Comparison of ENCODE assay signal across 8 cellular contexts in genomic region chr5:43066799-43067741, GRCh38. TPM values are rescaled to one million over a fixed set of nuclear protein-coding genes. Genes with fewer than 3 reads are reported as not detected.
A peak's percentile ranks its signal among the peaks of the same experiment; 100 is the strongest.
DNase-seq lines count a peak whose midpoint lies in the region; ATAC-seq and TF ChIP-seq lines count a peak whose summit lies in the region.

No MANE protein-coding gene starts in this region.

- H3K9me3 ChIP-seq in HEK293 (ENCODE audit: control insufficient read depth, insufficient read depth, low read depth, low read length), result no peaks in the 10 kb centered on the region
- no peaks in the 10 kb centered on the region for H3K9me3 ChIP-seq in SK-N-SH
- H3K9me3 ChIP-seq in parathyroid adenoma (ENCODE audit: control insufficient read depth, low read length), result no peaks in the 10 kb centered on the region
- no peaks in the 10 kb centered on the region for H3K9me3 ChIP-seq in tibial artery

- ATAC-seq in Right ventricle myocardium inferior, result peak; percentile 74

- H3K4me1 Mint-ChIP-seq in activated naive CD8-positive, alpha-beta T cell treated with anti-CD3 and anti-CD28 coated beads for 36 hours, result peaks cover 34% of the 10 kb centered on the region

- H2AFZ ChIP-seq in SK-N-SH (ENCODE audit: low read depth), result peak overlapping the region; percentile 68
- H2AFZ ChIP-seq in parathyroid adenoma, result peak overlapping the region; percentile 93

- H3K27me3 Mint-ChIP-seq in activated naive CD8-positive, alpha-beta T cell treated with anti-CD3 and anti-CD28 coated beads for 36 hours, result no peaks in the 10 kb centered on the region

- H3K27ac ChIP-seq in HEK293 (ENCODE audit: extremely low read depth, low read depth, low read length) (peak overlapping the region; percentile 87), SK-N-SH (ENCODE audit: low read depth in 2 of 2, low read length in 1 of 2) (peak overlapping the region; percentile 90 to 97), parathyroid adenoma (peak overlapping the region; percentile 99), tibial artery (peak overlapping the region; percentile 99 to 100)

- H3K4me1 ChIP-seq in HEK293 (ENCODE audit: control insufficient read depth, insufficient read depth, low read length), result peaks cover 2% of the 10 kb centered on the region; the same call in 1 of the 2 replicates
- peaks cover 11 to 13% of the 10 kb centered on the region in 2 experiments; a peak in 3 of 4 replicates for H3K4me1 ChIP-seq in SK-N-SH (ENCODE audit: control insufficient read depth in 1 of 2, insufficient read depth in 2 of 2, low read depth in 1 of 2, low read length in 1 of 2)
- H3K4me1 ChIP-seq in parathyroid adenoma, result peaks cover 23% of the 10 kb centered on the region
- H3K4me1 ChIP-seq in tibial artery, result peaks cover 0 to 43% (median 32%) of the 10 kb centered on the region in 4 donors

- peak overlapping the region; percentile 84 for H3K9ac ChIP-seq in SK-N-SH
- H3K9ac ChIP-seq in parathyroid adenoma, result peak overlapping the region; percentile 85

- H3K36me3 Mint-ChIP-seq in activated naive CD8-positive, alpha-beta T cell treated with anti-CD3 and anti-CD28 coated beads for 36 hours, result peaks cover 22% of the 10 kb centered on the region

- H3K27me3 ChIP-seq in SK-N-SH (ENCODE audit: insufficient read depth) (no peaks in the 10 kb centered on the region), parathyroid adenoma (ENCODE audit: control insufficient read depth, insufficient read depth, low read length) (no peaks in the 10 kb centered on the region), tibial artery (no peaks in the 10 kb centered on the region)

- peak; percentile 83 to 97; a peak in 3 of 4 replicates for TF ChIP-seq EP300 in SK-N-SH (IDR thresholded peaks at IDR 0.05; ENCODE audit: borderline replicate concordance in 1 of 2, low read depth in 1 of 2, low read length in 1 of 2)

- H3K79me2 ChIP-seq in SK-N-SH (ENCODE audit: insufficient read depth) (peaks cover 62% of the 10 kb centered on the region), parathyroid adenoma (peaks cover 30% of the 10 kb centered on the region)

- TF ChIP-seq RAD21 in SK-N-SH (IDR thresholded peaks at IDR 0.05; ENCODE audit: low read length), result no peak

- H3K4me2 ChIP-seq in SK-N-SH, result peak overlapping the region; percentile 91
- peak overlapping the region; percentile 85 for H3K4me2 ChIP-seq in parathyroid adenoma (ENCODE audit: low read length)

- TF ChIP-seq CTCF in HEK293 (tag by site-specific recombination; IDR thresholded peaks at IDR 0.05) (no peak), SK-N-SH (IDR thresholded peaks at IDR 0.05) (no peak), parathyroid adenoma (IDR thresholded peaks at IDR 0.05) (no peak), tibial artery (IDR thresholded peaks at IDR 0.05) (no peak)

- peaks cover 14 to 16% of the 10 kb centered on the region in 2 experiments; a peak in 2 of 3 replicates for H3K36me3 ChIP-seq in HEK293 (ENCODE audit: control insufficient read depth in 2 of 2, insufficient read depth in 1 of 2, low read length in 2 of 2)
- peaks cover 11 to 21% of the 10 kb centered on the region in 2 experiments for H3K36me3 ChIP-seq in SK-N-SH (replicated peaks in 1 of 2; ENCODE audit: control insufficient read depth in 1 of 2, insufficient read depth in 2 of 2, low read length in 1 of 2)
- H3K36me3 ChIP-seq in parathyroid adenoma (ENCODE audit: control insufficient read depth, insufficient read depth, low read length), result no peaks in the 10 kb centered on the region
- peaks cover 16 to 21% (median 17%) of the 10 kb centered on the region in 3 donors for H3K36me3 ChIP-seq in tibial artery

- peak overlapping the region; percentile 98 for H3K4me3 Mint-ChIP-seq in activated naive CD8-positive, alpha-beta T cell treated with anti-CD3 and anti-CD28 coated beads for 36 hours

- H3K27ac Mint-ChIP-seq in activated naive CD8-positive, alpha-beta T cell treated with anti-CD3 and anti-CD28 coated beads for 36 hours, result peak overlapping the region; percentile 100

- WGBS in SK-N-SH (ENCODE audit: low lambda C conversion rate), result 3% methylated on average over 33 of the region's 45 CpGs

- no peaks in the 10 kb centered on the region for H4K20me1 ChIP-seq in SK-N-SH (ENCODE audit: insufficient read depth)

- H3F3A ChIP-seq in SK-N-SH (replicated peaks; ENCODE audit: insufficient read depth), result peaks cover 15% of the 10 kb centered on the region

- CTCF ChIA-PET in HEK293 (lab: Yijun Ruan, JAX), result interaction anchor here (0.6 to 5.1 kb wide), 10 partner anchors 25 to 413 kb away, joined by 3 to 33 read pairs (median 4); no protein-coding TSS in a partner anchor
- CTCF ChIA-PET in SK-N-SH (lab: Yijun Ruan, JAX), result interaction anchor here (1.3 to 1.9 kb wide), 4 partner anchors 22 to 39 kb away, joined by 4 to 10 read pairs (median 6); no protein-coding TSS in a partner anchor

- H3K9me2 ChIP-seq in SK-N-SH, result no peaks in the 10 kb centered on the region

- POLR2A ChIA-PET in HEK293 (lab: Yijun Ruan, JAX), result interaction anchor here (0.6 to 3.5 kb wide), 6 partner anchors 8 to 417 kb away, joined by 3 to 28 read pairs (median 5); partner anchors contain the start of genes TMEM267 and ZNF131
- POLR2A ChIA-PET in SK-N-SH (lab: Yijun Ruan, JAX), result interaction anchor here (1.2 to 3.5 kb wide), 2 partner anchors 54 to 55 kb away, joined by 3 to 17 read pairs; partner anchors contain the start of gene ZNF131

- H3K9me3 Mint-ChIP-seq in activated naive CD8-positive, alpha-beta T cell treated with anti-CD3 and anti-CD28 coated beads for 36 hours, result no peaks in the 10 kb centered on the region

- intact Hi-C loops in Right ventricle myocardium inferior (cut with DNase I), result loop anchor here (1.0 to 10.0 kb wide), 6 partner anchors 38 to 416 kb away; partner anchors contain the start of genes HMGCS1 and TMEM267
- intact Hi-C loops in tibial artery (cut with DNase I; ENCODE audit: low total_unique reads), result loop anchor here (5.0 to 10.0 kb wide), 2 partner anchors 52 to 55 kb away; partner anchors contain the start of gene ZNF131

- H3K4me3 ChIP-seq in HEK293 (ENCODE audit: low read depth, low read length) (peak overlapping the region; percentile 63), SK-N-SH (ENCODE audit: low read depth in 2 of 2, low read length in 1 of 2) (peak overlapping the region; percentile 80 to 84), parathyroid adenoma (ENCODE audit: low read depth, low read length) (peak overlapping the region; percentile 69), tibial artery (peak overlapping the region; percentile 87 to 90)

- DNase-seq in GF-D8 (lab: John Stamatoyannopoulos, UW), result peak; percentile 69
- DNase-seq in NCI-H1048 (lab: John Stamatoyannopoulos, UW), result peak; percentile 70
- peak; percentile 68 for DNase-seq in SK-N-SH
- DNase-seq in activated naive CD8-positive, alpha-beta T cell treated with anti-CD3 and anti-CD28 coated beads for 36 hours, result peak; percentile 83
- DNase-seq in Right ventricle myocardium inferior (ENCODE audit: missing footprints), result peak; percentile 92
- DNase-seq in tibial artery, result peak; percentile 93

TF ChIP-seq in HEK293, 187 proteins besides CTCF, POLR2A, EP300 and RAD21 (continues in another document):
- 0 out of 2 replicates have a peak, but pooled peaks have one; percentile 70 for TF ChIP-seq HIC1 (tag by site-specific recombination; IDR thresholded peaks at IDR 0.05)

TF ChIP-seq in SK-N-SH, 30 proteins besides CTCF, POLR2A, EP300 and RAD21 (continues in another document):
- no peak for TF ChIP-seq TEAD4 (IDR thresholded peaks at IDR 0.05; ENCODE audit: borderline replicate concordance, insufficient read depth)
- TF ChIP-seq CHD2 (IDR thresholded peaks at IDR 0.05; ENCODE audit: low read length, partially characterized antibody), result peak; percentile 83
- no peak for TF ChIP-seq USF1 (IDR thresholded peaks at IDR 0.05; ENCODE audit: borderline replicate concordance, low read depth)
- TF ChIP-seq EZH2phosphoT487 (IDR thresholded peaks at IDR 0.05; ENCODE audit: borderline replicate concordance, low read depth), result no peak
- TF ChIP-seq MEF2A (IDR thresholded peaks at IDR 0.05; ENCODE audit: borderline replicate concordance, low read depth), result no peak
- peak; percentile 40; the same call in 1 of the 2 replicates for TF ChIP-seq NFIC (IDR thresholded peaks at IDR 0.05; ENCODE audit: borderline replicate concordance)
- TF ChIP-seq GABPA (IDR thresholded peaks at IDR 0.05; ENCODE audit: low read depth), result peak; percentile 72
- TF ChIP-seq ELF1 (IDR thresholded peaks at IDR 0.05), result peak; percentile 79
- TF ChIP-seq SMC3 (IDR thresholded peaks at IDR 0.05; ENCODE audit: low read depth, low read length), result no peak
- TF ChIP-seq MAX (IDR thresholded peaks at IDR 0.05; ENCODE audit: low read depth), result peak; percentile 82
- TF ChIP-seq, protein P1, sequence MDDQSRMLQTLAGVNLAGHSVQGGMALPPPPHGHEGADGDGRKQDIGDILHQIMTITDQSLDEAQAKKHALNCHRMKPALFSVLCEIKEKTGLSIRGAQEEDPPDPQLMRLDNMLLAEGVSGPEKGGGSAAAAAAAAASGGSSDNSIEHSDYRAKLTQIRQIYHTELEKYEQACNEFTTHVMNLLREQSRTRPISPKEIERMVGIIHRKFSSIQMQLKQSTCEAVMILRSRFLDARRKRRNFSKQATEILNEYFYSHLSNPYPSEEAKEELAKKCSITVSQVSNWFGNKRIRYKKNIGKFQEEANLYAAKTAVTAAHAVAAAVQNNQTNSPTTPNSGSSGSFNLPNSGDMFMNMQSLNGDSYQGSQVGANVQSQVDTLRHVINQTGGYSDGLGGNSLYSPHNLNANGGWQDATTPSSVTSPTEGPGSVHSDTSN (IDR thresholded peaks at IDR 0.05), result no peak
- no peak for TF ChIP-seq RFX5 (IDR thresholded peaks at IDR 0.05; ENCODE audit: low read length)

RNA-seq across cellular contexts. Expression of gene ANXA2R, which starts 27.0 kb away (rescaled TPM):
- polyA plus RNA-seq in SK-N-SH (2012; rRNA removed), result 1.7 and 1.9 TPM in 2 replicates
- polyA plus RNA-seq in SK-N-SH (2012; cell fraction: cytosol; rRNA removed), result 0.88 and 1.4 TPM in 2 replicates
- polyA plus RNA-seq in SK-N-SH (2012; cell fraction: nucleus; rRNA removed), result 3.7 and 5.4 TPM in 2 replicates
- total RNA-seq in activated naive CD8-positive, alpha-beta T cell treated with anti-CD3 and anti-CD28 coated beads for 36 hours, result 1 to 10 TPM; 8.5 to 9.9 TPM
- total RNA-seq in Right ventricle myocardium inferior, result 0.84 TPM

RNA-seq across cellular contexts. Expression of gene ZNF131, which starts 53.6 kb away (rescaled TPM):
- 17.2 and 22.9 TPM in 2 replicates for polyA plus RNA-seq in SK-N-SH (2012; rRNA removed)
- 25.3 and 25.6 TPM in 2 replicates for polyA plus RNA-seq in SK-N-SH (2012; cell fraction: cytosol; rRNA removed)
- 20.2 and 35.9 TPM in 2 replicates for polyA plus RNA-seq in SK-N-SH (2012; cell fraction: nucleus; rRNA removed)
- total RNA-seq in activated naive CD8-positive, alpha-beta T cell treated with anti-CD3 and anti-CD28 coated beads for 36 hours, result 10 to 100 TPM; 33.7 to 35.9 TPM
- 14.6 TPM for total RNA-seq in Right ventricle myocardium inferior

Comparison
In these comparisons a context has a peak if more than half of its experiments do, and no peak if none do; other contexts are left out.
1. Peak in every context shown above with its lines: DNase-seq, ATAC-seq, H3K4me3 ChIP-seq and H3K27ac ChIP-seq.